12 cellular contexts compared by ENCODE assay signal in genomic region chr13:44403720-44404063, GRCh38. TPM values are rescaled to one million over a fixed set of nuclear protein-coding genes. Genes with fewer than 3 reads are reported as not detected.
DNase-seq lines count a peak whose midpoint lies in the region; ATAC-seq and TF ChIP-seq lines count a peak whose summit lies in the region.
"Had no signal": no experiment of that assay in that cellular context is flagged by ENCODE, and none has a peak within 500 bp of the region (broad histone marks: within the 10 kb centered on the region; RNA-seq: fewer than 3 reads in every experiment).

No MANE protein-coding gene starts in this region.

- no peak overlapping the region for H2AFZ ChIP-seq in osteoblast (ENCODE audit: low read length)

- WGBS in lower leg skin, 2 donors: 45 to 65% methylated on average over 7 of the region's 7 CpGs

- no peak for ATAC-seq in GM18498 (IDR thresholded peaks at IDR 0.05; ENCODE audit: unreplicated experiment)
- ATAC-seq in SK-N-SH treated with all-trans-retinoic acid at 6 μM for 48 hours: no peak
- ATAC-seq in HG03196 (IDR thresholded peaks at IDR 0.05; ENCODE audit: unreplicated experiment): no peak
- ATAC-seq: HCT116 had no signal

- DNase-seq in NCI-H69 (lab: John Stamatoyannopoulos, UW): peak; percentile 93
- peak; percentile 30 for DNase-seq in epithelial cell of esophagus (ENCODE audit: low read depth)
- DNase-seq in osteoblast (ENCODE audit: insufficient read length, low spot score, missing footprints): peak; percentile 62
- no peak for DNase-seq in lower leg skin (ENCODE audit: low spot score in 2 of 2)
- DNase-seq: activated CD4-positive, alpha-beta T cell treated with anti-CD3 and anti-CD28 coated beads, Interleukin-2, amount 50 U/mL, for 48 hours; amniotic stem cell; effector CD4-positive, alpha-beta T cell had no signal

- H3K4me1 ChIP-seq in ES-I3 (ENCODE audit: insufficient read depth, low read length): peaks cover 34% of the 10 kb centered on the region
- no peaks in the 10 kb centered on the region for H3K4me1 ChIP-seq in osteoblast (ENCODE audit: insufficient read depth, low read length)

- H3K9ac ChIP-seq in ES-I3 (ENCODE audit: low read depth, low read length): peak overlapping the region; percentile 44

- H3K4me3 ChIP-seq in epithelial cell of esophagus (ENCODE audit: low read length): no peak overlapping the region
- no peak overlapping the region for H3K4me3 ChIP-seq in osteoblast (ENCODE audit: insufficient read depth, low read length)
- no peak overlapping the region for H3K4me3 ChIP-seq in lower leg skin (ENCODE audit: low read depth, poor library complexity, severe bottlenecking)

- H3K4me2 ChIP-seq in osteoblast (ENCODE audit: insufficient read depth, low read length): peak overlapping the region; percentile 23

- no peak for TF ChIP-seq POLR2A in lower leg skin (IDR thresholded peaks at IDR 0.05)

- H3K36me3 ChIP-seq in ES-I3 (ENCODE audit: insufficient read depth, low read length) (no peaks in the 10 kb centered on the region), osteoblast (ENCODE audit: insufficient read depth, low read length) (no peaks in the 10 kb centered on the region)

- H3K79me2 ChIP-seq in osteoblast (ENCODE audit: insufficient read depth, low read length): no peaks in the 10 kb centered on the region

- H3K9me3 ChIP-seq in ES-I3 (ENCODE audit: control insufficient read depth, insufficient read depth, low read length) (no peaks in the 10 kb centered on the region), osteoblast (ENCODE audit: low read depth, low read length) (no peaks in the 10 kb centered on the region)

- no peaks in the 10 kb centered on the region for H4K20me1 ChIP-seq in osteoblast (ENCODE audit: insufficient read depth, low read length)

- intact Hi-C loops in lower leg skin (cut with DNase I; ENCODE audit: low total_unique reads): no loop called here

- H3K27me3 ChIP-seq in osteoblast (ENCODE audit: insufficient read depth, low read length): peaks cover 13% of the 10 kb centered on the region

- TF ChIP-seq CTCF in epithelial cell of esophagus (IDR thresholded peaks at IDR 0.05; ENCODE audit: insufficient read depth, low read depth, low read length, missing control alignments): no peak
- no peak for TF ChIP-seq CTCF in osteoblast (IDR thresholded peaks at IDR 0.05; ENCODE audit: extremely low read depth, low read depth, low read length)
- TF ChIP-seq CTCF in lower leg skin (IDR thresholded peaks at IDR 0.05): no peak

- H3K27ac ChIP-seq in osteoblast (ENCODE audit: low read depth, low read length): no peak overlapping the region

TF ChIP-seq in SK-N-SH treated with all-trans-retinoic acid at 6 μM for 48 hours, 23 proteins besides CTCF, POLR2A, EP300 and RAD21:
- TF ChIP-seq ZFP30 (CRISPR knock-in tag; IDR thresholded peaks at IDR 0.05): no peak
- TF ChIP-seq ISL1 (CRISPR knock-in tag; IDR thresholded peaks at IDR 0.05): no peak
- TF ChIP-seq RARB (CRISPR knock-in tag; IDR thresholded peaks at IDR 0.05): no peak
- no peak for TF ChIP-seq ESRRG (CRISPR knock-in tag; IDR thresholded peaks at IDR 0.05)
- no peak for TF ChIP-seq ZNF565 (CRISPR knock-in tag; conservative IDR thresholded peaks at IDR 0.05; ENCODE audit: low read depth)

RNA-seq across cellular contexts. Expression of gene SERP2, which starts 30.1 kb away (rescaled TPM):
- 5.8 and 6.5 TPM in 2 replicates for total RNA-seq in osteoblast
- 1 to 10 TPM in 1 of 4 donors, under 1 TPM in 1, not detected in 2; 0.27 to 1.8 TPM for total RNA-seq in lower leg skin

Comparison
In these comparisons a context has a peak if more than half of its experiments do, and no peak if none do; other contexts are left out.
1. DNase-seq: peak in NCI-H69 (single experiment), epithelial cell of esophagus (single experiment) and osteoblast (single experiment); none in lower leg skin (0 of 2).